ENCODE assay signal across 19 cellular contexts in the genomic region with DNA sequence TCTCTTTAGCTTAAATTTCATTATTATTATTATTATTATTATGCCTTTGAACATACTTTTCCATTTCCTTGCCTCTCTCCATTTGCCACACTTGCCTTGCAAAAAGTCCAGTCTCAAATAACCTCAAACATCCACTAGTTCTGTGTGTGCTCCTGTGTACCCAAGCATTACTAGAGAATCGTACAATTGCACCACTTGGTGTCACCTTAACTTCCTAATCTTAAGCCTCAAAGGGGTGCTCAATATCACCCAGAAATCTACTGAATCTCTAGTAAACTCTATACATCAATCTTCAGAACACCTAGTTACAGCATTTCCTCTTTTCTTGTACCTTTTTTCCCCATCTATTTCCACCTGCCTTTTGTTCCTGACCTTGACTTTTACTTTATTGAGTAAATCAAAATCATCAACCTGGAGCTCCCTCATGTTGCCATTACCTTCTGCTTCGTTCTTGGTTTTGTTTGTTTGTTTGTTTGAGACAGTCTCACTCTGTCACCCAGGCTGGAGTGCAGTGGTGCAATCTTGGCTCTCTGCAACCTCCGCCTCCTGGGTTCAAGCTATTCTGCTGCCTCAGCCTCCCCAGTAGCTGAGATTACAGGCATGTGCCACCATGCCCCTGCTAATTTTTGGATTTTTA. TPM values are rescaled to one million over a fixed set of nuclear protein-coding genes. Genes with fewer than 3 reads are reported as not detected.
DNase-seq lines count a peak whose midpoint lies in the region; ATAC-seq and TF ChIP-seq lines count a peak whose summit lies in the region.
"Had no signal": no experiment of that assay in that cellular context is flagged by ENCODE, and none has a peak within 500 bp of the region (broad histone marks: within the 10 kb centered on the region; RNA-seq: fewer than 3 reads in every experiment).

No MANE protein-coding gene starts in this region.

- ATAC-seq in T-helper 17 cell: no peak
- ATAC-seq in stimulated activated naive CD8-positive, alpha-beta T cell treated with anti-CD3 and anti-CD28 coated beads, Interleukin-15, Interleukin-2, amounts not matched to agents 100 U/mL and 50 U/mL, for 24 hours: no peak
- ATAC-seq: CD8-positive, alpha-beta T cell; GM12878 had no signal

- H3K9me3 Mint-ChIP-seq in activated naive CD4-positive, alpha-beta T cell treated with anti-CD3 and anti-CD28 coated beads, Interleukin-2, amount 50 U/mL, for 24 hours: no peaks in the 10 kb centered on the region
- H3K9me3 Mint-ChIP-seq: CD8-positive, alpha-beta T cell had no signal

- DNase-seq in activated naive CD4-positive, alpha-beta T cell treated with Interleukin-2 at 50 U/mL for 16 hours: no peak
- DNase-seq in T-helper 17 cell (no peak), mesenteric fat pad (ENCODE audit: low spot score) (peak; percentile 51), SIG-M5 treated with dmso at 0.1 percent for 504 hours (lab: John Stamatoyannopoulos, UW; ENCODE audit: unreplicated experiment) (no peak)
- DNase-seq in stimulated activated naive CD8-positive, alpha-beta T cell treated with anti-CD3 and anti-CD28 coated beads, Interleukin-15, Interleukin-2, amounts not matched to agents 100 U/mL and 50 U/mL, for 24 hours: no peak
- DNase-seq: CD8-positive, alpha-beta T cell; DND-41; KG1; NCI-H1092 treated with DMSO at 0.1 percent for 48 hours; NCI-H146; NCI-H2029; NCI-H2227 treated with DMSO at 0.1 percent for 48 hours; NCI-H510A treated with DMSO at 0.1 percent for 48 hours; NCI-H82; Right ventricle myocardium superior had no signal

- H3K27ac ChIP-seq in HEK293 (ENCODE audit: extremely low read depth, low read depth, low read length): no peak overlapping the region
- H3K27ac ChIP-seq: HL-60 had no signal

- peak overlapping the region; percentile 78 for H3K27ac Mint-ChIP-seq in activated naive CD4-positive, alpha-beta T cell treated with anti-CD3 and anti-CD28 coated beads, Interleukin-2, amount 50 U/mL, for 24 hours
- H3K27ac Mint-ChIP-seq in T-helper 17 cell: peak overlapping the region; percentile 87
- H3K27ac Mint-ChIP-seq: CD8-positive, alpha-beta T cell had no signal

- H3K4me1 Mint-ChIP-seq in activated naive CD4-positive, alpha-beta T cell treated with anti-CD3 and anti-CD28 coated beads, Interleukin-2, amount 50 U/mL, for 24 hours: peaks cover 54% of the 10 kb centered on the region
- peaks cover 45% of the 10 kb centered on the region for H3K4me1 Mint-ChIP-seq in T-helper 17 cell

- no peak for TF ChIP-seq CTCF in HEK293 (tag by site-specific recombination; IDR thresholded peaks at IDR 0.05)

- CTCF ChIA-PET in HEK293 (lab: Yijun Ruan, JAX): interaction anchor here (1.3 kb wide), 1 partner anchor 8 kb away, joined by 4 read pairs; no protein-coding TSS in a partner anchor

- H3K4me3 Mint-ChIP-seq in activated naive CD4-positive, alpha-beta T cell treated with anti-CD3 and anti-CD28 coated beads, Interleukin-2, amount 50 U/mL, for 24 hours: no peak overlapping the region
- H3K4me3 Mint-ChIP-seq in T-helper 17 cell: no peak overlapping the region
- H3K4me3 Mint-ChIP-seq: CD8-positive, alpha-beta T cell had no signal

- no peaks in the 10 kb centered on the region for H3K36me3 Mint-ChIP-seq in activated naive CD4-positive, alpha-beta T cell treated with anti-CD3 and anti-CD28 coated beads, Interleukin-2, amount 50 U/mL, for 24 hours
- H3K36me3 Mint-ChIP-seq in T-helper 17 cell (ENCODE audit: low read depth): peaks cover 2% of the 10 kb centered on the region
- H3K36me3 Mint-ChIP-seq: CD8-positive, alpha-beta T cell had no signal

- no peaks in the 10 kb centered on the region for H3K9me3 ChIP-seq in HEK293 (ENCODE audit: control insufficient read depth, insufficient read depth, low read depth, low read length)
- H3K9me3 ChIP-seq in T-helper 17 cell (ENCODE audit: control insufficient read depth, low read length, poor library complexity, severe bottlenecking): no peaks in the 10 kb centered on the region

- H3K4me3 ChIP-seq in HEK293 (ENCODE audit: low read depth, low read length): no peak overlapping the region
- H3K4me3 ChIP-seq: GM12878 had no signal

- POLR2A ChIA-PET in HEK293 (lab: Yijun Ruan, JAX): no interaction called here

- H3K36me3 ChIP-seq in HEK293 (ENCODE audit: control insufficient read depth in 2 of 2, insufficient read depth in 1 of 2, low read length in 2 of 2): no peaks in the 10 kb centered on the region

- no peaks in the 10 kb centered on the region for H3K4me1 ChIP-seq in HEK293 (ENCODE audit: control insufficient read depth, insufficient read depth, low read length)

- no peaks in the 10 kb centered on the region for H3K27me3 Mint-ChIP-seq in activated naive CD4-positive, alpha-beta T cell treated with anti-CD3 and anti-CD28 coated beads, Interleukin-2, amount 50 U/mL, for 24 hours
- H3K27me3 Mint-ChIP-seq in T-helper 17 cell: no peaks in the 10 kb centered on the region

TF ChIP-seq in HEK293, 187 proteins besides CTCF, POLR2A, EP300 and RAD21:
- TF ChIP-seq ZNF610 (tag by site-specific recombination; IDR thresholded peaks at IDR 0.05; ENCODE audit: borderline replicate concordance): peak; percentile 97
- TF ChIP-seq, protein P1, sequence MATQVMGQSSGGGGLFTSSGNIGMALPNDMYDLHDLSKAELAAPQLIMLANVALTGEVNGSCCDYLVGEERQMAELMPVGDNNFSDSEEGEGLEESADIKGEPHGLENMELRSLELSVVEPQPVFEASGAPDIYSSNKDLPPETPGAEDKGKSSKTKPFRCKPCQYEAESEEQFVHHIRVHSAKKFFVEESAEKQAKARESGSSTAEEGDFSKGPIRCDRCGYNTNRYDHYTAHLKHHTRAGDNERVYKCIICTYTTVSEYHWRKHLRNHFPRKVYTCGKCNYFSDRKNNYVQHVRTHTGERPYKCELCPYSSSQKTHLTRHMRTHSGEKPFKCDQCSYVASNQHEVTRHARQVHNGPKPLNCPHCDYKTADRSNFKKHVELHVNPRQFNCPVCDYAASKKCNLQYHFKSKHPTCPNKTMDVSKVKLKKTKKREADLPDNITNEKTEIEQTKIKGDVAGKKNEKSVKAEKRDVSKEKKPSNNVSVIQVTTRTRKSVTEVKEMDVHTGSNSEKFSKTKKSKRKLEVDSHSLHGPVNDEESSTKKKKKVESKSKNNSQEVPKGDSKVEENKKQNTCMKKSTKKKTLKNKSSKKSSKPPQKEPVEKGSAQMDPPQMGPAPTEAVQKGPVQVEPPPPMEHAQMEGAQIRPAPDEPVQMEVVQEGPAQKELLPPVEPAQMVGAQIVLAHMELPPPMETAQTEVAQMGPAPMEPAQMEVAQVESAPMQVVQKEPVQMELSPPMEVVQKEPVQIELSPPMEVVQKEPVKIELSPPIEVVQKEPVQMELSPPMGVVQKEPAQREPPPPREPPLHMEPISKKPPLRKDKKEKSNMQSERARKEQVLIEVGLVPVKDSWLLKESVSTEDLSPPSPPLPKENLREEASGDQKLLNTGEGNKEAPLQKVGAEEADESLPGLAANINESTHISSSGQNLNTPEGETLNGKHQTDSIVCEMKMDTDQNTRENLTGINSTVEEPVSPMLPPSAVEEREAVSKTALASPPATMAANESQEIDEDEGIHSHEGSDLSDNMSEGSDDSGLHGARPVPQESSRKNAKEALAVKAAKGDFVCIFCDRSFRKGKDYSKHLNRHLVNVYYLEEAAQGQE (tag by site-specific recombination; IDR thresholded peaks at IDR 0.05): no peak

RNA-seq across cellular contexts. Expression of a gene that starts 12.5 kb away (rescaled TPM):
- 10 to 100 TPM; 65.2 to 95.5 TPM for total RNA-seq in T-helper 17 cell
- 58.2 TPM for total RNA-seq in mesenteric fat pad
